1 cellular context compared by ENCODE assay signal in genomic region chr6:42047790-42048405, GRCh38.
TF ChIP-seq lines count a peak whose summit lies in the region.

No MANE protein-coding gene starts in this region.

TF ChIP-seq in GM23338, 12 proteins besides CTCF, POLR2A, EP300 and RAD21 (continued from another document):
- TF ChIP-seq ZNF331 (CRISPR knock-in tag; IDR thresholded peaks at IDR 0.05; ENCODE audit: low read depth) (no peak), ETS1 (IDR thresholded peaks at IDR 0.05) (no peak), ZNF114 (CRISPR knock-in tag; IDR thresholded peaks at IDR 0.05) (no peak)
